ENCODE assay signal across 1 cellular context in genomic region chr6:87154641-87155271, GRCh38.
A peak's percentile ranks its signal among the peaks of the same experiment; 100 is the strongest.
TF ChIP-seq lines count a peak whose summit lies in the region.

No MANE protein-coding gene starts in this region.

TF ChIP-seq in HEK293, 187 proteins besides CTCF, POLR2A, EP300 and RAD21 (continued from another document):
- TF ChIP-seq ZBTB11 (tag by site-specific recombination; conservative IDR thresholded peaks at IDR 0.05; ENCODE audit: low read depth) (0 out of 2 replicates have a peak, but pooled peaks have one; percentile 16), ZNF654 (tag by site-specific recombination; IDR thresholded peaks at IDR 0.05; ENCODE audit: low read depth) (no peak), ZNF16 (tag by site-specific recombination; IDR thresholded peaks at IDR 0.05; ENCODE audit: low read depth) (0 out of 2 replicates have a peak, but pooled peaks have one; percentile 4), ZNF610 (tag by site-specific recombination; IDR thresholded peaks at IDR 0.05; ENCODE audit: borderline replicate concordance) (no peak), SCRT1 (tag by site-specific recombination; IDR thresholded peaks at IDR 0.05; ENCODE audit: borderline replicate concordance) (no peak), ZNF148 (tag by site-specific recombination; IDR thresholded peaks at IDR 0.05; ENCODE audit: borderline replicate concordance) (no peak), ZNF335 (tag by site-specific recombination; conservative IDR thresholded peaks at IDR 0.05) (0 out of 2 replicates have a peak, but pooled peaks have one; percentile 64), ZNF184 (tag by site-specific recombination; IDR thresholded peaks at IDR 0.05) (0 out of 2 replicates have a peak, but pooled peaks have one; percentile 36), ZNF600 (tag by site-specific recombination; IDR thresholded peaks at IDR 0.05) (peak; percentile 49; the same call in 1 of the 2 replicates), ZNF660 (tag by site-specific recombination; IDR thresholded peaks at IDR 0.05) (peak; percentile 78), ZNF513 (tag by site-specific recombination; IDR thresholded peaks at IDR 0.05) (peak; percentile 61), SETDB1 (IDR thresholded peaks at IDR 0.05; ENCODE audit: insufficient read length, low read length) (peak; percentile 83), ELK4 (IDR thresholded peaks at IDR 0.05; ENCODE audit: borderline replicate concordance, low read depth, low read length) (no peak), ZFP37 (tag by site-specific recombination; IDR thresholded peaks at IDR 0.05) (peak; percentile 19), ZNF354C (tag by site-specific recombination; IDR thresholded peaks at IDR 0.05; ENCODE audit: borderline replicate concordance, low read depth) (no peak), KLF17 (tag by site-specific recombination; IDR thresholded peaks at IDR 0.05) (no peak), PBX3 (CRISPR knock-in tag; IDR thresholded peaks at IDR 0.05) (no peak), HOXA7 (CRISPR knock-in tag; IDR thresholded peaks at IDR 0.05; ENCODE audit: borderline replicate concordance) (no peak), ZBTB48 (tag by site-specific recombination; IDR thresholded peaks at IDR 0.05) (peak; percentile 76; the same call in 1 of the 2 replicates), MZF1 (tag by site-specific recombination; IDR thresholded peaks at IDR 0.05; ENCODE audit: borderline replicate concordance) (no peak), REST (tag by site-specific recombination; IDR thresholded peaks at IDR 0.05) (no peak), ZNF585B (tag by site-specific recombination; IDR thresholded peaks at IDR 0.05) (no peak), ZNF658 (tag by site-specific recombination; IDR thresholded peaks at IDR 0.05) (no peak), ZNF433 (tag by site-specific recombination; IDR thresholded peaks at IDR 0.05; ENCODE audit: low read depth) (no peak), ZNF558 (tag by site-specific recombination; IDR thresholded peaks at IDR 0.05) (0 out of 2 replicates have a peak, but pooled peaks have one; percentile 41)
TF ChIP-seq in HEK293: peak in this region for 14.
